16 cellular contexts compared by ENCODE assay signal in the genomic region with DNA sequence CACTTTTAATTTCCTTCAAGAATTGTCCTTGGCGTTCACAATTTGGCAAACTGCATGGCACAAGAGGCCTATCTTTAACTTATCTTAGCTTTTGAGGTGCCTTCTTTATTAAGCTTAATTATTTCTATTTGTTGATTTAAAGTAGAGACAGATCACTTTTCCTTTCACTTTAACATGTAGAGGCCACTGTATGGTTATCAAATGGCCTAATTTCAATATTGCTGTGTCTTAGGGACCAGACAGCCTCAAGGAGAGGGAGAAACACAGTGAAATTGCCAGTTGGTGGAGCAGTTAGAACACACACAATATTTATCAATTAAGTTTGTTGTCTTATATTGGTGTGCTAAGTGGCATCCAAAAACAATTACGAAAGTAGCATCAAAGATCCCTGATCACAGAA.
A peak's percentile ranks its signal among the peaks of the same experiment; 100 is the strongest.
DNase-seq lines count a peak whose midpoint lies in the region; ATAC-seq and TF ChIP-seq lines count a peak whose summit lies in the region.
"Had no signal": no experiment of that assay in that cellular context is flagged by ENCODE, and none has a peak within 500 bp of the region (broad histone marks: within the 10 kb centered on the region; RNA-seq: fewer than 3 reads in every experiment).

No MANE protein-coding gene starts in this region.

- peaks cover 24% of the 10 kb centered on the region for H3K4me1 Mint-ChIP-seq in osteocyte (ENCODE audit: unreplicated experiment)
- H3K4me1 Mint-ChIP-seq: H9 had no signal

- H3K4me2 ChIP-seq in PC-9 (no peak overlapping the region), OCI-LY7 (ENCODE audit: low read length) (no peak overlapping the region)

- no peak for TF ChIP-seq CTCF in PC-9 (conservative IDR thresholded peaks at IDR 0.05)
- TF ChIP-seq CTCF in mucosa of descending colon (IDR thresholded peaks at IDR 0.05), result no peak
- TF ChIP-seq CTCF in osteocyte (IDR thresholded peaks at IDR 0.05), result no peak
- no peak for TF ChIP-seq CTCF in OCI-LY7 (conservative IDR thresholded peaks at IDR 0.05; ENCODE audit: low read length)
- TF ChIP-seq CTCF in gastrocnemius medialis (IDR thresholded peaks at IDR 0.05 in 4 of 5, conservative IDR thresholded peaks at IDR 0.05 in 1 of 5), result no peak

- H3K4me3 ChIP-seq in ACC112 (ENCODE audit: low read depth, low read length), result peak overlapping the region; percentile 65
- H3K4me3 ChIP-seq in PC-9, result no peak overlapping the region
- H3K4me3 ChIP-seq in mucosa of descending colon, result no peak overlapping the region
- no peak overlapping the region for H3K4me3 ChIP-seq in OCI-LY7 (ENCODE audit: low read depth, low read length, poor library complexity, severe bottlenecking)
- no peak overlapping the region for H3K4me3 ChIP-seq in gastrocnemius medialis
- H3K4me3 ChIP-seq in right cardiac atrium (ENCODE audit: low read length), result no peak overlapping the region
- H3K4me3 ChIP-seq: BLaER1 treated with 17β-estradiol and CSF1 and Interleukin-3, amounts not matched to agents 10 nM and 100 nM; MG63 had no signal

- CTCF ChIA-PET in PC-9 (lab: Charles Lee) (no interaction called here), OCI-LY7 (lab: Charles Lee; ENCODE audit: unreplicated experiment) (interaction anchor here (0.9 kb wide), 1 partner anchor 162 kb away, joined by 3 read pairs; no protein-coding TSS in a partner anchor)

- H3K36me3 ChIP-seq in ACC112 (ENCODE audit: insufficient read depth, low read length) (no peaks in the 10 kb centered on the region), PC-9 (ENCODE audit: low read depth) (no peaks in the 10 kb centered on the region), mucosa of descending colon (ENCODE audit: low read depth) (no peaks in the 10 kb centered on the region), OCI-LY7 (ENCODE audit: insufficient read depth, low read length) (no peaks in the 10 kb centered on the region), gastrocnemius medialis (no peaks in the 10 kb centered on the region)
- H3K36me3 ChIP-seq: BLaER1 treated with 17β-estradiol and CSF1 and Interleukin-3, amounts not matched to agents 10 nM and 100 nM; MG63 had no signal

- no peaks in the 10 kb centered on the region for H3F3A ChIP-seq in PC-9 (ENCODE audit: insufficient read depth, low read depth)

- H3K9me2 ChIP-seq in PC-9 (ENCODE audit: insufficient read depth) (no peaks in the 10 kb centered on the region), OCI-LY7 (ENCODE audit: insufficient read depth, low read length) (no peaks in the 10 kb centered on the region)

- intact Hi-C loops in PC-9 (cut with micrococcal nuclease; ENCODE audit: unreplicated experiment), result no loop called here
- intact Hi-C loops in mucosa of descending colon (cut with DNase I, micrococcal nuclease), result no loop called here
- intact Hi-C loops in OCI-LY7 (cut with micrococcal nuclease; ENCODE audit: unreplicated experiment), result no loop called here
- intact Hi-C loops in gastrocnemius medialis (cut with DNase I; ENCODE audit: low total_unique reads), result no loop called here
- intact Hi-C loops in right cardiac atrium (cut with DNase I), result no loop called here

- H4K20me1 ChIP-seq in PC-9 (ENCODE audit: insufficient read depth) (no peaks in the 10 kb centered on the region), OCI-LY7 (ENCODE audit: insufficient read depth, low read length) (no peaks in the 10 kb centered on the region)
- H4K20me1 ChIP-seq: BLaER1 treated with 17β-estradiol and CSF1 and Interleukin-3, amounts not matched to agents 10 nM and 100 nM had no signal

- POLR2A ChIA-PET in PC-9 (lab: Charles Lee; ENCODE audit: unreplicated experiment) (no interaction called here), OCI-LY7 (lab: Charles Lee) (interaction anchor here (1.0 kb wide), 1 partner anchor 19 kb away, joined by 3 read pairs; no protein-coding TSS in a partner anchor)

- WGBS in right cardiac atrium, result 77% methylated on average over 2 of the region's 2 CpGs

- no peak overlapping the region for H3K4me3 Mint-ChIP-seq in osteocyte (ENCODE audit: unreplicated experiment)
- H3K4me3 Mint-ChIP-seq: H9 had no signal

- H3K9me3 ChIP-seq in PC-9 (ENCODE audit: insufficient read depth, low read depth) (no peaks in the 10 kb centered on the region), mucosa of descending colon (no peaks in the 10 kb centered on the region), OCI-LY7 (ENCODE audit: low read length) (no peaks in the 10 kb centered on the region), gastrocnemius medialis (no peaks in the 10 kb centered on the region), right cardiac atrium (ENCODE audit: control insufficient read depth, low read length) (no peaks in the 10 kb centered on the region)
- H3K9me3 ChIP-seq: BLaER1 treated with 17β-estradiol and CSF1 and Interleukin-3, amounts not matched to agents 10 nM and 100 nM; MG63 had no signal

- H3K27me3 ChIP-seq in ACC112 (ENCODE audit: insufficient read depth, low read length), result no peaks in the 10 kb centered on the region
- H3K27me3 ChIP-seq in PC-9 (ENCODE audit: insufficient read depth, low read depth), result no peaks in the 10 kb centered on the region
- no peaks in the 10 kb centered on the region for H3K27me3 ChIP-seq in gastrocnemius medialis
- no peaks in the 10 kb centered on the region for H3K27me3 ChIP-seq in right cardiac atrium (ENCODE audit: control insufficient read depth, insufficient read depth)
- H3K27me3 ChIP-seq: BLaER1 treated with 17β-estradiol and CSF1 and Interleukin-3, amounts not matched to agents 10 nM and 100 nM; MG63 had no signal

- no peak for TF ChIP-seq POLR2A in gastrocnemius medialis (IDR thresholded peaks at IDR 0.05)

- H3K4me1 ChIP-seq in ACC112 (ENCODE audit: control insufficient read depth, insufficient read depth, low read length, unreplicated experiment) (no peaks in the 10 kb centered on the region), PC-9 (replicated peaks; ENCODE audit: insufficient read depth) (no peaks in the 10 kb centered on the region), mucosa of descending colon (ENCODE audit: low read depth) (no peaks in the 10 kb centered on the region), OCI-LY7 (ENCODE audit: insufficient read depth, low read length, poor library complexity, severe bottlenecking) (no peaks in the 10 kb centered on the region), gastrocnemius medialis (no peaks in the 10 kb centered on the region), right cardiac atrium (ENCODE audit: control insufficient read depth, insufficient read depth, low read length) (no peaks in the 10 kb centered on the region)
- H3K4me1 ChIP-seq: BLaER1 treated with 17β-estradiol and CSF1 and Interleukin-3, amounts not matched to agents 10 nM and 100 nM had no signal

- peaks cover under 1% of the 10 kb centered on the region for H3K9me3 Mint-ChIP-seq in osteocyte (ENCODE audit: unreplicated experiment)
- H3K9me3 Mint-ChIP-seq: H9 had no signal

- H3K36me3 Mint-ChIP-seq in osteocyte (ENCODE audit: unreplicated experiment), result no peaks in the 10 kb centered on the region

- DNase-seq in PC-9 (no peak), mucosa of descending colon (no peak), osteocyte (ENCODE audit: extremely low spot score, unreplicated experiment) (no peak), OCI-LY7 (ENCODE audit: low spot score) (no peak), gastrocnemius medialis (no peak), right cardiac atrium (no peak)
- DNase-seq: DND-41, H9, MG63, NCI-H1092 treated with DMSO at 0.1 percent for 48 hours, NCI-H2081 treated with DMSO at 0.1 percent for 48 hours, NCI-H2227 treated with DMSO at 0.1 percent for 48 hours, NCI-H524 treated with DMSO at 0.1 percent for 48 hours had no signal

- H3K27me3 Mint-ChIP-seq in osteocyte (ENCODE audit: unreplicated experiment), result no peaks in the 10 kb centered on the region

- H3K27ac ChIP-seq in ACC112 (ENCODE audit: low read depth, low read length) (no peak overlapping the region), PC-9 (no peak overlapping the region), OCI-LY7 (ENCODE audit: low read depth, low read length, poor library complexity, severe bottlenecking) (no peak overlapping the region), gastrocnemius medialis (no peak overlapping the region), right cardiac atrium (ENCODE audit: low read length) (no peak overlapping the region)
- H3K27ac ChIP-seq: BLaER1 treated with 17β-estradiol and CSF1 and Interleukin-3, amounts not matched to agents 10 nM and 100 nM had no signal

- H3K79me2 ChIP-seq in ACC112 (ENCODE audit: control insufficient read depth, insufficient read depth, low read length, unreplicated experiment) (no peaks in the 10 kb centered on the region), PC-9 (ENCODE audit: low read depth) (no peaks in the 10 kb centered on the region), OCI-LY7 (ENCODE audit: insufficient read depth, low read depth, low read length) (no peaks in the 10 kb centered on the region)

- in situ Hi-C loops in gastrocnemius medialis (cut with MboI; ENCODE audit: low sequenced_read_pairs in 4 of 4), result no loop called here

- ATAC-seq in HG03432 (IDR thresholded peaks at IDR 0.05; ENCODE audit: unreplicated experiment) (peak; percentile 56), mucosa of descending colon (peak; percentile 34), gastrocnemius medialis (no peak), right cardiac atrium (no peak)

- no peak overlapping the region for H3K27ac Mint-ChIP-seq in osteocyte (ENCODE audit: unreplicated experiment)
- H3K27ac Mint-ChIP-seq: H9 had no signal

- H2AFZ ChIP-seq in ACC112 (ENCODE audit: low read length, unreplicated experiment), result peak overlapping the region; percentile 64
- H2AFZ ChIP-seq in PC-9, result peak overlapping the region; percentile 30; the same call in 1 of the 2 replicates
- H2AFZ ChIP-seq in OCI-LY7 (ENCODE audit: low read length), result no peak overlapping the region

- BruUV-seq in PC-9 (replicated peaks; lab: Mats Ljungman, UMichigan) (no TSS peak), OCI-LY7 (replicated peaks; lab: Mats Ljungman, UMichigan) (no TSS peak)

Comparison
In these comparisons a context has a peak if more than half of its experiments do, and no peak if none do; other contexts are left out.
1. ATAC-seq: peak in HG03432 (single experiment) and mucosa of descending colon (single experiment); none in gastrocnemius medialis (0 of 2) and right cardiac atrium (0 of 2).